Comparison of ENCODE assay signal across 1 cellular context in the genomic region with DNA sequence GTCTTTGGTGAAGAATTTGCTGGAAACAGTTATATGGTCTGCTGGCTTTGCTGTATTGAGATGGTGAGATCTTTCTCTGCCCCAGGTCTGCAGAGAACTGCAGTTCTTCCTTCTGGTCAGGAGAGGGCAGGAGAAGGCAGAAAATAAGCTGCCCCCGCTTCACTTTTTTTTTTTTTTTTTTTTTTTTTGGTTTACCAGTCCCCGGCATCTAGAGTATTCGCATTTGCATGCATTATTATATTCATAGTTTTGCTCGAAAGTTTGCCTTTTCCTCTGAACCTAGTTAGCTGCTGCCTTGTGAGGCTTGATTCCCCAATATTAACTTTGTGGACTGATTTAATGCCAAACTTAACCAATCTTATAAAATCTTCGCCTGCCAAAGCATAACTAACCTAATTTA.
TF ChIP-seq lines count a peak whose summit lies in the region.

No MANE protein-coding gene starts in this region.

TF ChIP-seq in HepG2, 621 proteins besides CTCF, POLR2A, EP300 and RAD21 (continued from another document):
- peak; percentile 52 for TF ChIP-seq THAP11 (CRISPR knock-in tag; IDR thresholded peaks at IDR 0.05)
TF ChIP-seq in HepG2: peak in this region for 4.
